In genomic region chr1:208129057-208129456, GRCh38 we compare ENCODE assay signal across 37 cellular contexts.
"Had no signal": no experiment of that assay in that cellular context is flagged by ENCODE, and none has a peak within 500 bp of the region (broad histone marks: within the 10 kb centered on the region; RNA-seq: fewer than 3 reads in every experiment).

No MANE protein-coding gene starts in this region.

- DNase-seq: activated B cell treated with CpG ODN at 0.5 μM for 24 hours; activated CD4-positive, alpha-beta memory T cell treated with anti-CD3 and anti-CD28 coated beads for 36 hours; activated CD4-positive, alpha-beta T cell treated with anti-CD3 and anti-CD28 coated beads for 4 hours; activated CD4-positive, alpha-beta T cell treated with anti-CD3 and anti-CD28 coated beads, Interleukin-2, amount 50 U/mL, for 1 hour; activated CD4-positive, CD25-positive, alpha-beta regulatory T cell treated with anti-CD3 and anti-CD28 coated beads, Interleukin-2, amount 50 U/mL, for 72 hours; activated CD8-positive, alpha-beta memory T cell treated with anti-CD3 and anti-CD28 coated beads, Interleukin-2, amount 50 U/mL, for 4 hours; activated gamma-delta T cell treated with Interleukin-2 at 50 U/mL for 16 hours; activated naive CD4-positive, alpha-beta T cell treated with anti-CD3 and anti-CD28 coated beads for 36 hours; activated T-cell treated with anti-CD3 and anti-CD28 coated beads for 4 hours; activated T-cell treated with anti-CD3 and anti-CD28 coated beads, Interleukin-2, amount 50 U/mL, for 4 hours; body of pancreas; Karpas-422; KBM-7; NCI-H1048; NCI-H1436; NCI-H1694; NCI-H1930; NCI-H2081 treated with DMSO at 0.1 percent for 48 hours; NCI-H510A treated with DMSO at 0.1 percent for 48 hours; NCI-H526 treated with DMSO at 0.1 percent for 48 hours; NCI-H82; NK-92 treated with Interleukin-12 subunit alpha and Interleukin-12 subunit beta, amount 100 ng/mL, for 24 hours; PC-3; Peyer's patch; RPMI8226; SHP77 treated with DMSO at 0.1 percent for 48 hours; SW 1271; T-helper 1 cell; T-helper 2 cell; T-helper 9 cell had no signal

- H3K4me3 ChIP-seq: adrenal gland, body of pancreas, breast epithelium, Peyer's patch, SJSA1 had no signal

- H3K27me3 ChIP-seq: adrenal gland, body of pancreas, breast epithelium, Peyer's patch, SJSA1 had no signal

- H3K27ac ChIP-seq: adrenal gland, body of pancreas, breast epithelium, Peyer's patch, SJSA1, VCaP had no signal

- H3K9me3 ChIP-seq: adrenal gland, body of pancreas, breast epithelium, Peyer's patch, SJSA1 had no signal

- H3K4me3 Mint-ChIP-seq: activated B cell treated with CpG ODN at 0.5 μM for 24 hours; activated CD4-positive, alpha-beta memory T cell treated with anti-CD3 and anti-CD28 coated beads for 36 hours; activated naive CD4-positive, alpha-beta T cell treated with anti-CD3 and anti-CD28 coated beads for 36 hours; activated T-cell treated with anti-CD3 and anti-CD28 coated beads, Interleukin-2, amount 50 U/mL, for 4 hours; activated T-helper 1 cell treated with anti-CD3 and anti-CD28 coated beads, Interleukin-12 subunit alpha, Interleukin-12 subunit beta, Interleukin-2, Interleukin-4 antibody, amounts not matched to agents 30 ng/mL and 10 ng/mL and 1 ng/mL, durations not matched to agents 14 hours and 24 hours and 36 hours had no signal

- H3K36me3 Mint-ChIP-seq: activated CD4-positive, alpha-beta memory T cell treated with anti-CD3 and anti-CD28 coated beads for 36 hours; activated naive CD4-positive, alpha-beta T cell treated with anti-CD3 and anti-CD28 coated beads, Interleukin-2, amount 50 U/mL, for 72 hours had no signal

- FAIRE-seq: astrocyte had no signal

- H3K4me1 ChIP-seq: adrenal gland, breast epithelium had no signal

- H3K36me3 ChIP-seq: adrenal gland, breast epithelium, Peyer's patch had no signal

- H3K27ac Mint-ChIP-seq: activated B cell treated with CpG ODN at 0.5 μM for 24 hours; activated CD4-positive, alpha-beta memory T cell treated with anti-CD3 and anti-CD28 coated beads for 36 hours; activated naive CD4-positive, alpha-beta T cell treated with anti-CD3 and anti-CD28 coated beads for 36 hours; activated naive CD4-positive, alpha-beta T cell treated with anti-CD3 and anti-CD28 coated beads, Interleukin-2, amount 50 U/mL, for 72 hours; activated T-helper 1 cell treated with anti-CD3 and anti-CD28 coated beads, Interleukin-12 subunit alpha, Interleukin-12 subunit beta, Interleukin-2, Interleukin-4 antibody, amounts not matched to agents 30 ng/mL and 10 ng/mL and 1 ng/mL, durations not matched to agents 14 hours and 24 hours and 36 hours had no signal

- H3K9me3 Mint-ChIP-seq: activated B cell treated with CpG ODN at 0.5 μM for 24 hours; activated CD4-positive, alpha-beta memory T cell treated with anti-CD3 and anti-CD28 coated beads for 36 hours; activated naive CD4-positive, alpha-beta T cell treated with anti-CD3 and anti-CD28 coated beads for 36 hours; activated naive CD4-positive, alpha-beta T cell treated with anti-CD3 and anti-CD28 coated beads, Interleukin-2, amount 50 U/mL, for 72 hours; activated T-cell treated with anti-CD3 and anti-CD28 coated beads, Interleukin-2, amount 50 U/mL, for 4 hours; activated T-helper 1 cell treated with anti-CD3 and anti-CD28 coated beads, Interleukin-12 subunit alpha, Interleukin-12 subunit beta, Interleukin-2, Interleukin-4 antibody, amounts not matched to agents 30 ng/mL and 10 ng/mL and 1 ng/mL, durations not matched to agents 14 hours and 24 hours and 36 hours had no signal
